In genomic region chr6:36604090-36605060, GRCh38 we compare ENCODE assay signal across 12 cellular contexts. TPM values are rescaled to one million over a fixed set of nuclear protein-coding genes. Genes with fewer than 3 reads are reported as not detected.
DNase-seq lines count a peak whose midpoint lies in the region; ATAC-seq, FAIRE-seq and TF ChIP-seq lines count a peak whose summit lies in the region.
"Had no signal": no experiment of that assay in that cellular context is flagged by ENCODE, and none has a peak within 500 bp of the region (broad histone marks: within the 10 kb centered on the region; RNA-seq: fewer than 3 reads in every experiment).

No MANE protein-coding gene starts in this region.

- H3K27me3 Mint-ChIP-seq in endodermal cell (ENCODE audit: insufficient read depth): no peaks in the 10 kb centered on the region

- H3K9me3 ChIP-seq in SK-N-MC (ENCODE audit: low read depth, low read length) (no peaks in the 10 kb centered on the region), endodermal cell (ENCODE audit: control insufficient read depth, low read length) (no peaks in the 10 kb centered on the region), sigmoid colon (no peaks in the 10 kb centered on the region)

- intact Hi-C loops in sigmoid colon (cut with DNase I): no loop called here

- no peak overlapping the region for H3K4me3 Mint-ChIP-seq in endodermal cell

- H3K4me1 Mint-ChIP-seq in endodermal cell: peaks cover 23% of the 10 kb centered on the region

- FAIRE-seq in GM12892 (lab: Jason Lieb, UNC): no peak

- DNase-seq in GM12892 (ENCODE audit: insufficient read length): no peak
- no peak for DNase-seq in SK-N-MC (ENCODE audit: low read depth, low spot score)
- DNase-seq in endodermal cell: no peak
- DNase-seq in sigmoid colon: peak; percentile 43
- no peak for DNase-seq in SK-N-DZ (ENCODE audit: low spot score)
- DNase-seq in cortex of kidney (lab: John Stamatoyannopoulos, UW): no peak
- DNase-seq: activated CD4-positive, alpha-beta T cell treated with anti-CD3 and anti-CD28 coated beads, Interleukin-2, amount 50 U/mL, for 4 hours; brain microvascular endothelial cell; NCI-H1105 treated with DMSO at 0.1 percent for 48 hours; NCI-H69 had no signal

- TF ChIP-seq POLR2A in GM12892 (IDR thresholded peaks at IDR 0.05; ENCODE audit: low read depth, low read length): peak; percentile 79
- no peak for TF ChIP-seq POLR2A in sigmoid colon (IDR thresholded peaks at IDR 0.05)

- H3K9ac ChIP-seq in SK-N-MC (ENCODE audit: insufficient read length) (no peak overlapping the region), endodermal cell (ENCODE audit: extremely low read depth, low read length, poor library complexity, severe bottlenecking) (no peak overlapping the region)

- H3K4me1 ChIP-seq in endodermal cell (ENCODE audit: control insufficient read depth, insufficient read depth, low read length) (peaks cover 7% of the 10 kb centered on the region), sigmoid colon (peaks cover 0 to 98% (median 89%) of the 10 kb centered on the region in 4 donors)

- no peak for ATAC-seq in GM19452 (IDR thresholded peaks at IDR 0.05; ENCODE audit: unreplicated experiment)
- ATAC-seq: esophagus mucosa had no signal

- H3K9me3 Mint-ChIP-seq in endodermal cell: no peaks in the 10 kb centered on the region

- H3K36me3 ChIP-seq in SK-N-MC (ENCODE audit: insufficient read depth, low read length) (peaks cover 99% of the 10 kb centered on the region), endodermal cell (ENCODE audit: control insufficient read depth, insufficient read depth, low read length) (peaks cover 100% of the 10 kb centered on the region), sigmoid colon (peaks cover 38 to 97% (median 63%) of the 10 kb centered on the region in 4 donors)

- TF ChIP-seq CTCF in endodermal cell (conservative IDR thresholded peaks at IDR 0.05) (no peak), sigmoid colon (IDR thresholded peaks at IDR 0.05) (no peak)

- WGBS in endodermal cell (ENCODE audit: insufficient coverage in 1 of 2, insufficient read length in 1 of 2), 2 experiments: 95 to 96% methylated on average over 5 to 6 of the region's 6 CpGs
- 86 to 89% methylated on average over 6 of the region's 6 CpGs for WGBS in sigmoid colon, 2 donors

- no peaks in the 10 kb centered on the region for H3K27me3 ChIP-seq in endodermal cell (ENCODE audit: control insufficient read depth, insufficient read depth, low read length, poor library complexity, severe bottlenecking)
- H3K27me3 ChIP-seq in sigmoid colon: no peaks in the 10 kb centered on the region
- H3K27me3 ChIP-seq: brain microvascular endothelial cell had no signal

- no peak overlapping the region for H3K4me3 ChIP-seq in SK-N-MC
- H3K4me3 ChIP-seq in endodermal cell (ENCODE audit: low read length): peak overlapping the region; percentile 96
- H3K4me3 ChIP-seq in sigmoid colon: no peak overlapping the region

- TF ChIP-seq EP300 in sigmoid colon (IDR thresholded peaks at IDR 0.05): no peak

- peak overlapping the region; percentile 44 for H3K27ac Mint-ChIP-seq in endodermal cell

- peak overlapping the region; percentile 40 for H3K27ac ChIP-seq in SK-N-MC
- H3K27ac ChIP-seq in endodermal cell (ENCODE audit: low read depth, low read length): no peak overlapping the region
- H3K27ac ChIP-seq in sigmoid colon: peak overlapping the region in 3 of 4 donors; percentile 53 to 77 (median 74)
- H3K27ac ChIP-seq: brain microvascular endothelial cell had no signal

- H3K36me3 Mint-ChIP-seq in endodermal cell (ENCODE audit: low read depth): peaks cover 95% of the 10 kb centered on the region

RNA-seq across cellular contexts. Expression of gene SRSF3, which starts 10.2 kb away (rescaled TPM):
- 341 TPM for polyA plus RNA-seq in GM12892 (2012; ENCODE audit: missing spikeins)
- total RNA-seq in endodermal cell (100 to 1,000 TPM; 493 to 536 TPM), sigmoid colon (100 to 1,000 TPM; 101 to 168 (median 122) TPM)
- 582 TPM for polyA plus RNA-seq in endodermal cell (2013, experiment 1 of 2)
- 506 TPM for polyA plus RNA-seq in endodermal cell (2013, experiment 2 of 2)
- 100 to 1,000 TPM; 144 to 292 (median 165) TPM for polyA plus RNA-seq in sigmoid colon
- 189 and 228 TPM in 2 replicates for polyA plus RNA-seq in SK-N-DZ (2014; cell fraction: cytosol; rRNA removed)
- 227 and 252 TPM in 2 replicates for polyA plus RNA-seq in SK-N-DZ (2014; cell fraction: nucleus; rRNA removed)

RNA-seq across cellular contexts. Expression of gene STK38, which starts 57.1 kb away (rescaled TPM):
- polyA plus RNA-seq in GM12892 (2012; ENCODE audit: missing spikeins): 13.9 TPM
- total RNA-seq in endodermal cell (10 to 100 TPM; 35.2 to 38.3 TPM), sigmoid colon (10 to 100 TPM; 25.8 to 46.3 (median 33.1) TPM)
- polyA plus RNA-seq in endodermal cell (2013, experiment 1 of 2): 29.6 TPM
- polyA plus RNA-seq in endodermal cell (2013, experiment 2 of 2): 28.6 TPM
- polyA plus RNA-seq in sigmoid colon: 10 to 100 TPM; 33.6 to 47.8 (median 42.1) TPM
- polyA plus RNA-seq in SK-N-DZ (2014; cell fraction: cytosol; rRNA removed): 16.2 and 18.8 TPM in 2 replicates
- polyA plus RNA-seq in SK-N-DZ (2014; cell fraction: nucleus; rRNA removed): 19.8 and 25.7 TPM in 2 replicates
